Comparison of ENCODE assay signal across 6 cellular contexts in genomic region chr6:134442073-134442472, GRCh38.
"Had no signal": no experiment of that assay in that cellular context is flagged by ENCODE, and none has a peak within 500 bp of the region (broad histone marks: within the 10 kb centered on the region; RNA-seq: fewer than 3 reads in every experiment).

No MANE protein-coding gene starts in this region.

- DNase-seq: H9, HCEC 1CT had no signal

- ATAC-seq: GM23338 had no signal

- H3K4me2 ChIP-seq: GM23338 had no signal

- H3K4me3 ChIP-seq: GM23338 had no signal

- H2AFZ ChIP-seq: GM23338 had no signal

- FAIRE-seq: H1, H54, HTR-8/SVneo had no signal
